In genomic region chr17:64491034-64491860, GRCh38 we compare ENCODE assay signal across 8 cellular contexts. TPM values are rescaled to one million over a fixed set of nuclear protein-coding genes. Genes with fewer than 3 reads are reported as not detected.
A peak's percentile ranks its signal among the peaks of the same experiment; 100 is the strongest.
DNase-seq lines count a peak whose midpoint lies in the region; ATAC-seq and TF ChIP-seq lines count a peak whose summit lies in the region.

No MANE protein-coding gene starts in this region.

- TF ChIP-seq CTCF in GM12872 (IDR thresholded peaks at IDR 0.05; ENCODE audit: insufficient read depth, low read depth, low read length) (peak; percentile 68), OCI-LY1 (IDR thresholded peaks at IDR 0.05; ENCODE audit: low read length) (peak; percentile 71), stomach (IDR thresholded peaks at IDR 0.05) (peak in 4 of 7 experiments; percentile 18 to 53 (median 28))

- peak; percentile 79 for DNase-seq in activated effector memory CD4-positive, alpha-beta T cell treated with anti-CD3 and anti-CD28 coated beads, Interleukin-2, amount 50 U/mL, for 16 hours
- peak; percentile 26 to 38 (median 34) for DNase-seq in immature natural killer cell
- no peak for DNase-seq in stomach
- no peak for DNase-seq in cerebellum (ENCODE audit: low spot score)

- TF ChIP-seq EP300 in stomach (IDR thresholded peaks at IDR 0.05) = no peak

- H3K9ac ChIP-seq in OCI-LY1 (ENCODE audit: low read length) = no peak overlapping the region

- H3K27ac Mint-ChIP-seq in immature natural killer cell = peak overlapping the region in 3 of 6 donors; percentile 29 to 53 (median 44)

- H3K27me3 ChIP-seq in OCI-LY1 (ENCODE audit: insufficient read depth, low read length) (no peaks in the 10 kb centered on the region), stomach (no peaks in the 10 kb centered on the region)

- H3K4me3 ChIP-seq in OCI-LY1 (ENCODE audit: low read depth, low read length, poor library complexity, severe bottlenecking) (no peak overlapping the region), stomach (no peak overlapping the region)

- no peak overlapping the region for H3K4me3 Mint-ChIP-seq in immature natural killer cell

- TF ChIP-seq POLR2A in stomach (IDR thresholded peaks at IDR 0.05) = no peak

- peaks cover 10% of the 10 kb centered on the region for H3K79me2 ChIP-seq in OCI-LY1 (ENCODE audit: insufficient read depth, low read length)

- H3K27me3 Mint-ChIP-seq in immature natural killer cell (ENCODE audit: low read depth in 3 of 3) = peaks cover 0 to 3% (median 0%) of the 10 kb centered on the region in 3 donors

- H4K20me1 ChIP-seq in OCI-LY1 (ENCODE audit: insufficient read depth, low read length) = no peaks in the 10 kb centered on the region

- no peak overlapping the region for H3K27ac ChIP-seq in OCI-LY1 (ENCODE audit: low read depth, low read length, poor library complexity, severe bottlenecking)
- no peak overlapping the region for H3K27ac ChIP-seq in stomach

- H3K9me3 Mint-ChIP-seq in immature natural killer cell = no peaks in the 10 kb centered on the region

- H3K36me3 Mint-ChIP-seq in immature natural killer cell = peaks cover 8 to 17% (median 11%) of the 10 kb centered on the region in 3 donors

- H3K9me3 ChIP-seq in OCI-LY1 (ENCODE audit: low read length) (no peaks in the 10 kb centered on the region), stomach (no peaks in the 10 kb centered on the region)

- H3K36me3 ChIP-seq in OCI-LY1 (ENCODE audit: insufficient read depth, low read length) = peaks cover 71% of the 10 kb centered on the region
- peaks cover 6 to 62% (median 60%) of the 10 kb centered on the region in 4 donors for H3K36me3 ChIP-seq in stomach

- no peaks in the 10 kb centered on the region for H3K9me2 ChIP-seq in OCI-LY1 (ENCODE audit: low read depth, low read length)

- intact Hi-C loops in stomach (cut with DNase I; ENCODE audit: low total_unique reads) = no loop called here

- H2AFZ ChIP-seq in OCI-LY1 (ENCODE audit: low read length) = no peak overlapping the region

- WGBS in stomach, 5 donors = 92 to 96% (median 94%) methylated on average over 13 of the region's 13 CpGs

- H3K4me2 ChIP-seq in OCI-LY1 (ENCODE audit: low read length) = no peak overlapping the region

- H3F3A ChIP-seq in OCI-LY1 (ENCODE audit: insufficient read depth, low read length) = no peaks in the 10 kb centered on the region

- ATAC-seq in GM21576 (IDR thresholded peaks at IDR 0.05; ENCODE audit: unreplicated experiment) (no peak), HG02970 (IDR thresholded peaks at IDR 0.05; ENCODE audit: low FRiP score, unreplicated experiment) (no peak)

- H3K4me1 Mint-ChIP-seq in immature natural killer cell = peaks cover 29 to 35% of the 10 kb centered on the region in 2 donors

- peaks cover 23% of the 10 kb centered on the region for H3K4me1 ChIP-seq in OCI-LY1 (ENCODE audit: insufficient read depth, low read length, severe bottlenecking)
- peaks cover 15 to 27% (median 21%) of the 10 kb centered on the region in 4 donors for H3K4me1 ChIP-seq in stomach

RNA-seq across cellular contexts. Expression of gene POLG2, which starts 5.6 kb away (rescaled TPM):
- polyA plus RNA-seq in immature natural killer cell = 10 to 100 TPM in 1 of 3 donors, 1 to 10 TPM in 2; 3.4 to 10.7 (median 4.3) TPM
- total RNA-seq in stomach = 10 to 100 TPM in 3 of 5 donors, 1 to 10 TPM in 2; 1.3 to 41.4 (median 12.3) TPM
- polyA plus RNA-seq in stomach = 10 to 100 TPM in 1 of 3 donors, 1 to 10 TPM in 2; 3.7 to 11.8 (median 8.0) TPM
- 12.9 TPM for total RNA-seq in cerebellum

RNA-seq across cellular contexts. Expression of gene DDX5, which starts 14.8 kb away (rescaled TPM):
- polyA plus RNA-seq in immature natural killer cell (1,000 to 10,000 TPM in 2 of 3 donors, 100 to 1,000 TPM in 1; 902 to 1,477 (median 1,071) TPM), stomach (100 to 1,000 TPM; 208 to 307 (median 231) TPM)
- total RNA-seq in stomach (1,000 to 10,000 TPM in 1 of 5 donors, 100 to 1,000 TPM in 4; 415 to 1,284 (median 672) TPM), cerebellum (380 TPM)

RNA-seq across cellular contexts. Expression of gene CEP95, which starts 15.5 kb away (rescaled TPM):
- polyA plus RNA-seq in immature natural killer cell = 10 to 100 TPM in 1 of 3 donors, 1 to 10 TPM in 2; 7.1 to 12.7 (median 7.5) TPM
- 100 to 1,000 TPM in 2 of 5 donors, 10 to 100 TPM in 3; 38.7 to 115 (median 76.2) TPM for total RNA-seq in stomach
- 10 to 100 TPM; 15.7 to 40.7 (median 18.9) TPM for polyA plus RNA-seq in stomach
- 107 TPM for total RNA-seq in cerebellum

RNA-seq across cellular contexts. Expression of gene MILR1, which starts 42.3 kb away (rescaled TPM):
- polyA plus RNA-seq in immature natural killer cell (1 to 10 TPM in 2 of 3 donors, not detected in 1; 1.8 to 9.6 TPM), stomach (1 to 10 TPM; 1.4 to 3.4 (median 2.7) TPM)
- total RNA-seq in stomach (1 to 10 TPM in 2 of 5 donors, not detected in 3; 1.8 to 4.2 TPM), cerebellum (3.0 TPM)

Comparison
In these comparisons a context has a peak if more than half of its experiments do, and no peak if none do; other contexts are left out.
1. DNase-seq: peak in activated effector memory CD4-positive, alpha-beta T cell treated with anti-CD3 and anti-CD28 coated beads, Interleukin-2, amount 50 U/mL, for 16 hours (single experiment) and immature natural killer cell (3 of 3); none in stomach (single experiment) and cerebellum (single experiment).
2. Peak in every context shown above with its lines, with median percentiles within 50 percentile points of each other: CTCF ChIP-seq.